2 cellular contexts compared by ENCODE assay signal in genomic region chr17:47862621-47863440, GRCh38.
TF ChIP-seq lines count a peak whose summit lies in the region.

No MANE protein-coding gene starts in this region.

TF ChIP-seq in IMR-90, 13 proteins besides CTCF, POLR2A, EP300 and RAD21:
- TF ChIP-seq FOS (IDR thresholded peaks at IDR 0.05; ENCODE audit: low read depth, low read length): peak; percentile 80
- TF ChIP-seq MXI1 (IDR thresholded peaks at IDR 0.05; ENCODE audit: borderline replicate concordance, low read depth, low read length): no peak
- no peak for TF ChIP-seq CHD1 (IDR thresholded peaks at IDR 0.05; ENCODE audit: low read depth, low read length)
- TF ChIP-seq USF2 (IDR thresholded peaks at IDR 0.05; ENCODE audit: low read depth, low read length): peak; percentile 49; the same call in 1 of the 2 replicates
- no peak for TF ChIP-seq SMC3 (IDR thresholded peaks at IDR 0.05; ENCODE audit: low read depth, low read length)
- TF ChIP-seq CEBPB (IDR thresholded peaks at IDR 0.05; ENCODE audit: low read depth, low read length): 0 out of 2 replicates have a peak, but pooled peaks have one; percentile 36
- TF ChIP-seq MAZ (IDR thresholded peaks at IDR 0.05; ENCODE audit: borderline replicate concordance, low read depth, low read length): no peak
- TF ChIP-seq ELK1 (IDR thresholded peaks at IDR 0.05; ENCODE audit: borderline replicate concordance, low read depth, low read length): no peak
- peak; percentile 86 for TF ChIP-seq RCOR1 (IDR thresholded peaks at IDR 0.05; ENCODE audit: insufficient replicate concordance, low read length)
- TF ChIP-seq BHLHE40 (IDR thresholded peaks at IDR 0.05; ENCODE audit: low read depth, low read length): peak; percentile 83
- TF ChIP-seq NFE2L2 (IDR thresholded peaks at IDR 0.05; ENCODE audit: low read depth, low read length): peak; percentile 92
- TF ChIP-seq MAFK (IDR thresholded peaks at IDR 0.05; ENCODE audit: low read depth, low read length): peak; percentile 68
- no peak for TF ChIP-seq RFX5 (IDR thresholded peaks at IDR 0.05; ENCODE audit: low read depth, low read length)

TF ChIP-seq in endothelial cell of umbilical vein, 7 proteins besides CTCF, POLR2A, EP300 and RAD21:
- no peak for TF ChIP-seq JUN (IDR thresholded peaks at IDR 0.05; ENCODE audit: borderline replicate concordance, insufficient read depth, insufficient read length, low read depth)
- no peak for TF ChIP-seq MAX (IDR thresholded peaks at IDR 0.05; ENCODE audit: insufficient read depth, insufficient read length)
- TF ChIP-seq POLR2AphosphoS5 (IDR thresholded peaks at IDR 0.05; ENCODE audit: insufficient read depth, low read depth, low read length): peak; percentile 17
- TF ChIP-seq GATA2 (IDR thresholded peaks at IDR 0.05; ENCODE audit: insufficient read depth, insufficient read length, low read depth, low read length): no peak
- TF ChIP-seq FOS (IDR thresholded peaks at IDR 0.05; ENCODE audit: borderline replicate concordance, insufficient read depth, low read length): peak; percentile 69
- TF ChIP-seq MYC (IDR thresholded peaks at IDR 0.05; ENCODE audit: low read depth, low read length): no peak
- TF ChIP-seq EZH2 (IDR thresholded peaks at IDR 0.05; ENCODE audit: borderline replicate concordance, low read depth, low read length, severe bottlenecking): no peak
